ENCODE assay signal across 1 cellular context in the genomic region with DNA sequence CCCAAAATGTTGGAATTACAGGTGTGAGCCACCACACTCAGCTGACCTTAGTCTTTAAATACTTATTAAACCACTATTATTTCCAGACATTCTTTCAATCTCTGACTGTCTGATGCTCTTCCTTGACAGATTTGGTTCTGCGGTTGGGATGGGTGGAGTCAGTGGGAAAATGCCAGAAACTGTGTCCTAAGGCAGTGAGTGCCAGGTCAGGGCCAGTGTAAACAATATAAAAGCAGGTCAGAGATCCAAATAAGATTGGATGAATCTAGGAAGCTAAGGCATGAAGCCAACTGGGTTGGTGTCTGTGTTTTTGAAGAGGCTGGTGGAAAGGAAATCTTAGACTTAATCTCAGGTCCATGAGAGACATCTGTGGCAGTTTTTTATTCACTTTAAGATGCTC.
TF ChIP-seq lines count a peak whose summit lies in the region.

No MANE protein-coding gene starts in this region.

TF ChIP-seq in HCT116, 20 proteins besides CTCF, POLR2A, EP300 and RAD21 (continued from another document):
- TF ChIP-seq, protein P1, sequence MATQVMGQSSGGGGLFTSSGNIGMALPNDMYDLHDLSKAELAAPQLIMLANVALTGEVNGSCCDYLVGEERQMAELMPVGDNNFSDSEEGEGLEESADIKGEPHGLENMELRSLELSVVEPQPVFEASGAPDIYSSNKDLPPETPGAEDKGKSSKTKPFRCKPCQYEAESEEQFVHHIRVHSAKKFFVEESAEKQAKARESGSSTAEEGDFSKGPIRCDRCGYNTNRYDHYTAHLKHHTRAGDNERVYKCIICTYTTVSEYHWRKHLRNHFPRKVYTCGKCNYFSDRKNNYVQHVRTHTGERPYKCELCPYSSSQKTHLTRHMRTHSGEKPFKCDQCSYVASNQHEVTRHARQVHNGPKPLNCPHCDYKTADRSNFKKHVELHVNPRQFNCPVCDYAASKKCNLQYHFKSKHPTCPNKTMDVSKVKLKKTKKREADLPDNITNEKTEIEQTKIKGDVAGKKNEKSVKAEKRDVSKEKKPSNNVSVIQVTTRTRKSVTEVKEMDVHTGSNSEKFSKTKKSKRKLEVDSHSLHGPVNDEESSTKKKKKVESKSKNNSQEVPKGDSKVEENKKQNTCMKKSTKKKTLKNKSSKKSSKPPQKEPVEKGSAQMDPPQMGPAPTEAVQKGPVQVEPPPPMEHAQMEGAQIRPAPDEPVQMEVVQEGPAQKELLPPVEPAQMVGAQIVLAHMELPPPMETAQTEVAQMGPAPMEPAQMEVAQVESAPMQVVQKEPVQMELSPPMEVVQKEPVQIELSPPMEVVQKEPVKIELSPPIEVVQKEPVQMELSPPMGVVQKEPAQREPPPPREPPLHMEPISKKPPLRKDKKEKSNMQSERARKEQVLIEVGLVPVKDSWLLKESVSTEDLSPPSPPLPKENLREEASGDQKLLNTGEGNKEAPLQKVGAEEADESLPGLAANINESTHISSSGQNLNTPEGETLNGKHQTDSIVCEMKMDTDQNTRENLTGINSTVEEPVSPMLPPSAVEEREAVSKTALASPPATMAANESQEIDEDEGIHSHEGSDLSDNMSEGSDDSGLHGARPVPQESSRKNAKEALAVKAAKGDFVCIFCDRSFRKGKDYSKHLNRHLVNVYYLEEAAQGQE (IDR thresholded peaks at IDR 0.05; ENCODE audit: low read depth) = no peak
- TF ChIP-seq ELF1 (IDR thresholded peaks at IDR 0.05; ENCODE audit: borderline replicate concordance, low read depth) (no peak), CEBPB (IDR thresholded peaks at IDR 0.05; ENCODE audit: low read depth) (no peak), ZNF274 (IDR thresholded peaks at IDR 0.05; ENCODE audit: low read depth, low read length) (no peak)
- TF ChIP-seq, protein P2, sequence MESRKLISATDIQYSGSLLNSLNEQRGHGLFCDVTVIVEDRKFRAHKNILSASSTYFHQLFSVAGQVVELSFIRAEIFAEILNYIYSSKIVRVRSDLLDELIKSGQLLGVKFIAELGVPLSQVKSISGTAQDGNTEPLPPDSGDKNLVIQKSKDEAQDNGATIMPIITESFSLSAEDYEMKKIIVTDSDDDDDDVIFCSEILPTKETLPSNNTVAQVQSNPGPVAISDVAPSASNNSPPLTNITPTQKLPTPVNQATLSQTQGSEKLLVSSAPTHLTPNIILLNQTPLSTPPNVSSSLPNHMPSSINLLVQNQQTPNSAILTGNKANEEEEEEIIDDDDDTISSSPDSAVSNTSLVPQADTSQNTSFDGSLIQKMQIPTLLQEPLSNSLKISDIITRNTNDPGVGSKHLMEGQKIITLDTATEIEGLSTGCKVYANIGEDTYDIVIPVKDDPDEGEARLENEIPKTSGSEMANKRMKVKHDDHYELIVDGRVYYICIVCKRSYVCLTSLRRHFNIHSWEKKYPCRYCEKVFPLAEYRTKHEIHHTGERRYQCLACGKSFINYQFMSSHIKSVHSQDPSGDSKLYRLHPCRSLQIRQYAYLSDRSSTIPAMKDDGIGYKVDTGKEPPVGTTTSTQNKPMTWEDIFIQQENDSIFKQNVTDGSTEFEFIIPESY (IDR thresholded peaks at IDR 0.05; ENCODE audit: extremely low read depth, insufficient replicate concordance, low read length) = no peak
